In the genomic region with DNA sequence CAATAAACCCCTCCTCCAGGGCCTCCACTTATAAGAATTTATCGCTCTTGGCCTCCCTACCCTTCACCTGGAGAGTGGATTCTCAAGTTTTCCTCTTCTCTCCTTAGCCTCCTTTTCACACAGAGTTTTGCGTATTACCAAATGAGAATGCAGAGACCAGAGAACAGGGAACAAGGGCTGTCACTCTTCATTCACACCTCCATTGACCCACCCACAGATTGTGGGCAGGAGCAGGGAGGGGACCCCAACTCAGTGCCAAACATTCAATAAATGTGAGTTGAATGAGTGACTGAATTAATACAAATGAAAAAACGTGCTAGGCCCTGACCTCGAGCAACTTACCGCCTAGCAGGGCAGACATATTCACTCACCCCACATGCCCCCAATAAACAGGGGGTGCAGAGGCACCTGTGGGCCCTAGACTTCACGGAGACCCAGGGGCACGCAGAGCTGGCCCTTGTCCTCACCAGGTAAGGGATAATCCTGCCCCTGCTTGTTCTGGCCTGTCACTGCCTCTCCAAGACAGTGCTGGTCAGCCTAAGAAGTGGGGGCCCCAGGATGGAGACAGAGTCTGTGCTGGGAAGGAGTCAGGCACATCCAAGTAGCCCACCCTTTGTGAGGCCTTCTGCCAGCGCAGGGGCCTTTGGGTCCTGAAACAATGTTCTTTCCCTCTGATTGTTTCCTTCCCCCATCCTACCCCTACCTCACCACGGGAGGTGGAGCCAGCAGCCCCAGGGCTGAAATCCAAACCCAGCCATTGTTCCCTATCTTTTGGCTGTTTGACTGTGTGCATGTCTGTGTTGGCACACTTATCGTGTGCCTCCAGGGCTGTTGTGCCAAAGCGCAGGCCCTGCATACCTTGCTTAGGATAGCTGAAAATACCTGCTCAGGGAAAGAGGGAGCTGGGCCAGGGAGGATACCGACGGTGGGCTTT, we compare ENCODE assay signal across 16 cellular contexts. TPM values are rescaled to one million over a fixed set of nuclear protein-coding genes. Genes with fewer than 3 reads are reported as not detected.
A peak's percentile ranks its signal among the peaks of the same experiment; 100 is the strongest.
DNase-seq lines count a peak whose midpoint lies in the region; ATAC-seq and TF ChIP-seq lines count a peak whose summit lies in the region.
"Had no signal": no experiment of that assay in that cellular context is flagged by ENCODE, and none has a peak within 500 bp of the region (broad histone marks: within the 10 kb centered on the region; RNA-seq: fewer than 3 reads in every experiment).

No MANE protein-coding gene starts in this region.

- TF ChIP-seq CTCF in epithelial cell of esophagus (IDR thresholded peaks at IDR 0.05; ENCODE audit: insufficient read depth, low read depth, low read length, missing control alignments) (no peak), type B pancreatic cell (conservative IDR thresholded peaks at IDR 0.05) (no peak), psoas muscle (IDR thresholded peaks at IDR 0.05) (no peak)

- H3K27ac Mint-ChIP-seq in type B pancreatic cell, result peak overlapping the region; percentile 76
- H3K27ac Mint-ChIP-seq: activated naive CD4-positive, alpha-beta T cell treated with anti-CD3 and anti-CD28 coated beads, Interleukin-2, amount 10 ng/mL, durations not matched to agents 7 days and 5 days had no signal

- H3K36me3 ChIP-seq in psoas muscle (ENCODE audit: insufficient read depth in 1 of 2, low read depth in 1 of 2), result no peaks in the 10 kb centered on the region
- H3K36me3 ChIP-seq: upper lobe of left lung had no signal

- DNase-seq in NCI-H2196 (lab: John Stamatoyannopoulos, UW; ENCODE audit: unreplicated experiment) (peak; percentile 35), NCI-H2196 treated with DMSO at 0.1 percent for 48 hours (lab: John Stamatoyannopoulos, UW; ENCODE audit: unreplicated experiment) (no peak), epithelial cell of esophagus (ENCODE audit: low read depth) (peak; percentile 33), type B pancreatic cell (ENCODE audit: extremely low spot score, unreplicated experiment) (no peak), psoas muscle (no peak)
- DNase-seq: activated naive CD4-positive, alpha-beta T cell treated with anti-CD3 and anti-CD28 coated beads, Interleukin-2, amount 10 ng/mL, durations not matched to agents 7 days and 5 days; C1 segment of cervical spinal cord; head of caudate nucleus; kidney; mucosa of descending colon; NCI-H226; small intestine; stimulated activated naive CD4-positive, alpha-beta T cell; upper lobe of left lung had no signal

- H3K4me3 ChIP-seq in epithelial cell of esophagus (ENCODE audit: low read length) (no peak overlapping the region), psoas muscle (no peak overlapping the region)
- H3K4me3 ChIP-seq: body of pancreas, mucosa of descending colon, upper lobe of left lung had no signal

- H3K4me1 Mint-ChIP-seq in type B pancreatic cell (ENCODE audit: unreplicated experiment), result no peaks in the 10 kb centered on the region
- H3K4me1 Mint-ChIP-seq: activated naive CD4-positive, alpha-beta T cell treated with anti-CD3 and anti-CD28 coated beads, Interleukin-2, amount 10 ng/mL, durations not matched to agents 7 days and 5 days had no signal

- no peaks in the 10 kb centered on the region for H3K4me1 ChIP-seq in psoas muscle
- H3K4me1 ChIP-seq: body of pancreas, upper lobe of left lung had no signal

- H3K4me3 Mint-ChIP-seq in type B pancreatic cell, result no peak overlapping the region
- H3K4me3 Mint-ChIP-seq: activated naive CD4-positive, alpha-beta T cell treated with anti-CD3 and anti-CD28 coated beads, Interleukin-2, amount 10 ng/mL, durations not matched to agents 7 days and 5 days had no signal

- no peak overlapping the region for H3K27ac ChIP-seq in psoas muscle
- H3K27ac ChIP-seq: body of pancreas, upper lobe of left lung had no signal

- no peaks in the 10 kb centered on the region for H3K9me3 ChIP-seq in psoas muscle
- H3K9me3 ChIP-seq: body of pancreas, mucosa of descending colon, upper lobe of left lung had no signal

- no peaks in the 10 kb centered on the region for H3K9me3 Mint-ChIP-seq in type B pancreatic cell
- H3K9me3 Mint-ChIP-seq: activated naive CD4-positive, alpha-beta T cell treated with anti-CD3 and anti-CD28 coated beads, Interleukin-2, amount 10 ng/mL, durations not matched to agents 7 days and 5 days had no signal

- intact Hi-C loops in psoas muscle (cut with DNase I), result no loop called here

- ATAC-seq in psoas muscle (no peak), HG02938 (IDR thresholded peaks at IDR 0.05; ENCODE audit: unreplicated experiment) (no peak)
- ATAC-seq: body of pancreas, mucosa of descending colon had no signal

- peaks cover 0 to 10% (median 0%) of the 10 kb centered on the region in 3 donors for H3K27me3 ChIP-seq in psoas muscle (ENCODE audit: insufficient read depth in 3 of 3, low read length in 2 of 3)
- H3K27me3 ChIP-seq: body of pancreas, upper lobe of left lung had no signal

- H3K36me3 Mint-ChIP-seq in type B pancreatic cell, result no peaks in the 10 kb centered on the region
- H3K36me3 Mint-ChIP-seq: activated naive CD4-positive, alpha-beta T cell treated with anti-CD3 and anti-CD28 coated beads, Interleukin-2, amount 10 ng/mL, durations not matched to agents 7 days and 5 days had no signal

- WGBS in psoas muscle, 3 donors, result 69 to 77% (median 72%) methylated on average over 13 of the region's 13 CpGs

- peaks cover 9% of the 10 kb centered on the region for H3K27me3 Mint-ChIP-seq in type B pancreatic cell

RNA-seq across cellular contexts. Expression of a gene that starts 8.4 kb away (rescaled TPM):
- total RNA-seq in type B pancreatic cell (ENCODE audit: low replicate concordance) (34.7 and 44.5 TPM in 2 replicates), psoas muscle (10 to 100 TPM; 31.4 to 39.9 (median 36.3) TPM)
- 10 to 100 TPM; 18.0 to 35.2 (median 20.8) TPM for polyA plus RNA-seq in psoas muscle

RNA-seq across cellular contexts. Expression of a gene that starts 13.7 kb away (rescaled TPM):
- total RNA-seq in type B pancreatic cell (ENCODE audit: low replicate concordance) (3.3 and 3.4 TPM in 2 replicates), psoas muscle (under 1 TPM in 1 of 4 donors, not detected in 3; 0.56 TPM)
- under 1 TPM; 0.04 to 0.90 (median 0.10) TPM for polyA plus RNA-seq in psoas muscle
- total RNA-seq: body of pancreas had no signal

RNA-seq across cellular contexts. Expression of a gene that starts 41.1 kb away (rescaled TPM):
- total RNA-seq in type B pancreatic cell (ENCODE audit: low replicate concordance) (1.5 and 2.9 TPM in 2 replicates), psoas muscle (under 1 TPM in 1 of 4 donors, not detected in 3; 0.20 TPM)
- polyA plus RNA-seq in psoas muscle, result under 1 TPM; 0.10 to 0.29 (median 0.26) TPM
- total RNA-seq: body of pancreas had no signal

RNA-seq across cellular contexts. Expression of a gene that starts 41.7 kb away (rescaled TPM):
- 39.1 and 46.5 TPM in 2 replicates for total RNA-seq in type B pancreatic cell (ENCODE audit: low replicate concordance)
- total RNA-seq in psoas muscle, result 10 to 100 TPM in 2 of 4 donors, 1 to 10 TPM in 2; 7.8 to 11.0 (median 9.9) TPM
- polyA plus RNA-seq in psoas muscle, result 1 to 10 TPM; 8.9 to 9.9 (median 8.9) TPM

RNA-seq across cellular contexts. Expression of a gene that starts 47.7 kb away (rescaled TPM):
- total RNA-seq in type B pancreatic cell (ENCODE audit: low replicate concordance) (122 and 135 TPM in 2 replicates), psoas muscle (10 to 100 TPM; 57.9 to 71.4 (median 63.0) TPM)
- polyA plus RNA-seq in psoas muscle, result 10 to 100 TPM; 57.7 to 91.5 (median 71.8) TPM

Comparison
In these comparisons a context has a peak if more than half of its experiments do, and no peak if none do; other contexts are left out.
1. DNase-seq: peak in NCI-H2196 (single experiment) and epithelial cell of esophagus (single experiment); none in NCI-H2196 treated with DMSO at 0.1 percent for 48 hours (single experiment), type B pancreatic cell (single experiment) and psoas muscle (0 of 2).